Comparison of ENCODE assay signal across 17 cellular contexts in genomic region chr5:135011355-135012032, GRCh38. TPM values are rescaled to one million over a fixed set of nuclear protein-coding genes. Genes with fewer than 3 reads are reported as not detected.
"Had no signal": no experiment of that assay in that cellular context is flagged by ENCODE, and none has a peak within 500 bp of the region (broad histone marks: within the 10 kb centered on the region; RNA-seq: fewer than 3 reads in every experiment).

No MANE protein-coding gene starts in this region.

- H3K4me3 Mint-ChIP-seq: activated CD4-positive, alpha-beta T cell treated with anti-CD3 and anti-CD28 coated beads, Interleukin-2, amount 10 ng/mL, durations not matched to agents 24 days and 14 days; activated CD8-positive, alpha-beta T cell treated with anti-CD3 and anti-CD28 coated beads, Interleukin-2, amount 10 ng/mL, durations not matched to agents 7 days and 5 days; activated T-cell treated with anti-CD3 and anti-CD28 coated beads, Interleukin-2, amount 50 U/mL, for 72 hours; nephron; T-helper 1 cell treated with Interleukin-12 subunit alpha and Interleukin-12 subunit beta and Interleukin-4 antibody, amounts not matched to agents 30 μg/mL and 1 μg/mL, for 36 hours had no signal

- ATAC-seq: activated CD8-positive, alpha-beta T cell treated with anti-CD3 and anti-CD28 coated beads, Interleukin-2, amount 10 ng/mL, durations not matched to agents 7 days and 5 days; activated T-cell treated with anti-CD3 and anti-CD28 coated beads, Interleukin-2, amount 50 U/mL, for 72 hours; stimulated activated naive CD8-positive, alpha-beta T cell treated with anti-CD3 and anti-CD28 coated beads, Interleukin-15, Interleukin-2, amounts not matched to agents 100 U/mL and 50 U/mL, for 24 hours had no signal

- H3K27ac ChIP-seq: hepatocyte, tibial nerve, vagina had no signal

- H3K9me3 ChIP-seq: tibial nerve, vagina had no signal

- H3K9me3 Mint-ChIP-seq: activated CD4-positive, alpha-beta T cell treated with anti-CD3 and anti-CD28 coated beads, Interleukin-2, amount 10 ng/mL, durations not matched to agents 24 days and 14 days; activated T-cell treated with anti-CD3 and anti-CD28 coated beads, Interleukin-2, amount 50 U/mL, for 72 hours; nephron; T-helper 1 cell treated with Interleukin-12 subunit alpha and Interleukin-12 subunit beta and Interleukin-4 antibody, amounts not matched to agents 30 μg/mL and 1 μg/mL, for 36 hours had no signal

- H3K79me2 ChIP-seq: hepatocyte had no signal

- H3K27ac Mint-ChIP-seq: activated CD4-positive, alpha-beta T cell treated with anti-CD3 and anti-CD28 coated beads, Interleukin-2, amount 10 ng/mL, durations not matched to agents 24 days and 14 days; activated CD8-positive, alpha-beta T cell treated with anti-CD3 and anti-CD28 coated beads, Interleukin-2, amount 10 ng/mL, durations not matched to agents 7 days and 5 days; activated T-cell treated with anti-CD3 and anti-CD28 coated beads, Interleukin-2, amount 50 U/mL, for 72 hours; nephron; T-helper 1 cell treated with Interleukin-12 subunit alpha and Interleukin-12 subunit beta and Interleukin-4 antibody, amounts not matched to agents 30 μg/mL and 1 μg/mL, for 36 hours had no signal

- H3K4me3 ChIP-seq: hepatocyte, tibial nerve, vagina had no signal

- H3K4me2 ChIP-seq: hepatocyte had no signal

- H2AFZ ChIP-seq: hepatocyte had no signal

- DNase-seq: activated CD4-positive, alpha-beta T cell treated with anti-CD3 and anti-CD28 coated beads, Interleukin-2, amount 10 ng/mL, durations not matched to agents 24 days and 14 days; activated CD8-positive, alpha-beta memory T cell treated with anti-CD3 and anti-CD28 coated beads, Interleukin-2, amount 50 U/mL, for 4 hours; activated CD8-positive, alpha-beta T cell treated with anti-CD3 and anti-CD28 coated beads, Interleukin-2, amount 10 ng/mL, durations not matched to agents 7 days and 5 days; activated effector memory CD4-positive, alpha-beta T cell treated with anti-CD3 and anti-CD28 coated beads, Interleukin-2, amount 50 U/mL, for 16 hours; activated naive CD4-positive, alpha-beta T cell treated with anti-CD3 and anti-CD28 coated beads, Interleukin-2, amount 50 U/mL, for 16 hours; activated T-cell treated with anti-CD3 and anti-CD28 coated beads, Interleukin-2, amount 50 U/mL, for 72 hours; cerebellar nuclear complex; effector CD8-positive, alpha-beta T cell; midbrain; retina; stimulated activated naive CD8-positive, alpha-beta T cell treated with anti-CD3 and anti-CD28 coated beads, Interleukin-15, Interleukin-2, amounts not matched to agents 100 U/mL and 50 U/mL, for 24 hours had no signal

- H3K27me3 Mint-ChIP-seq: activated CD4-positive, alpha-beta T cell treated with anti-CD3 and anti-CD28 coated beads, Interleukin-2, amount 10 ng/mL, durations not matched to agents 24 days and 14 days had no signal

- H3K4me1 Mint-ChIP-seq: activated CD4-positive, alpha-beta T cell treated with anti-CD3 and anti-CD28 coated beads, Interleukin-2, amount 10 ng/mL, durations not matched to agents 24 days and 14 days; nephron had no signal

- H3K36me3 ChIP-seq: vagina had no signal

- H3K27me3 ChIP-seq: hepatocyte, tibial nerve, vagina had no signal

RNA-seq across cellular contexts. Expression of gene PITX1, which starts 22.5 kb away (rescaled TPM):
- total RNA-seq: activated CD8-positive, alpha-beta T cell treated with anti-CD3 and anti-CD28 coated beads, Interleukin-2, amount 10 ng/mL, durations not matched to agents 7 days and 5 days; lung microvascular endothelial cell had no signal

RNA-seq across cellular contexts. Expression of gene CATSPER3, which starts 43.8 kb away (rescaled TPM):
- total RNA-seq: hepatocyte, vagina had no signal
